In genomic region chr2:11637546-11637945, GRCh38 we compare ENCODE assay signal across 22 cellular contexts. TPM values are rescaled to one million over a fixed set of nuclear protein-coding genes. Genes with fewer than 3 reads are reported as not detected.
"Had no signal": no experiment of that assay in that cellular context is flagged by ENCODE, and none has a peak within 500 bp of the region (broad histone marks: within the 10 kb centered on the region; RNA-seq: fewer than 3 reads in every experiment).

No MANE protein-coding gene starts in this region.

- H3K4me2 ChIP-seq: PC-9 had no signal

- H2AFZ ChIP-seq: PC-9 had no signal

- H3K27me3 ChIP-seq: Peyer's patch, SJCRH30 had no signal

- H3K36me3 ChIP-seq: Peyer's patch, SJCRH30 had no signal

- DNase-seq: Karpas-422, KG1, MM.1S, NCI-H1092 treated with DMSO at 0.1 percent for 48 hours, NCI-H1436, NCI-H187, NCI-H2029, NCI-H2081 treated with DMSO at 0.1 percent for 48 hours, NCI-H2171, NCI-H226, NCI-H446, NCI-H510A, NCI-H524 treated with DMSO at 0.1 percent for 48 hours, NCI-H69, NCI-H774, OCI-M1, PC-9, Peyer's patch, SHP77 treated with DMSO at 0.1 percent for 48 hours, SJCRH30 had no signal

- H3K4me3 ChIP-seq: PC-9, Peyer's patch, SJCRH30 had no signal

- H3K27ac ChIP-seq: HL-60, PC-9, Peyer's patch, SJCRH30 had no signal

- H3K4me1 ChIP-seq: Peyer's patch, SJCRH30 had no signal

- H3K9me3 ChIP-seq: Peyer's patch, SJCRH30 had no signal

RNA-seq across cellular contexts. Expression of gene NTSR2, which starts 32.4 kb away (rescaled TPM):
- total RNA-seq: PC-9, Peyer's patch, Right ventricle myocardium inferior, SJCRH30 had no signal
